Comparison of ENCODE assay signal across 24 cellular contexts in genomic region chr14:98606041-98606640, GRCh38.
"Had no signal": no experiment of that assay in that cellular context is flagged by ENCODE, and none has a peak within 500 bp of the region (broad histone marks: within the 10 kb centered on the region; RNA-seq: fewer than 3 reads in every experiment).

No MANE protein-coding gene starts in this region.

- H3K9me3 Mint-ChIP-seq: immature natural killer cell; mesothelial cell of epicardium; natural killer cell treated with Interleukin-12 subunit alpha and Interleukin-12 subunit beta and Interleukin-15 and Interleukin-18, amount 100 ng/mL, for 72 hours; stimulated activated naive CD8-positive, alpha-beta T cell treated with anti-CD3 and anti-CD28 coated beads, Interleukin-15, amount 100 ng/mL, for 72 hours; type B pancreatic cell had no signal

- H3K4me3 ChIP-seq: left ventricle myocardium inferior, lung, ovary, right atrium auricular region, skin epidermis, tibial nerve, uterus had no signal

- DNase-seq: hypothalamus; immature natural killer cell; kidney; left ventricle myocardium inferior; mesendoderm; naive B cell; occipital lobe; ovary; stimulated activated CD4-positive, alpha-beta T cell treated with anti-CD3 and anti-CD28 coated beads, Interleukin-4, amount 100 ng/mL, for 24 hours; stimulated activated CD8-positive, alpha-beta memory T cell treated with anti-CD3 and anti-CD28 coated beads, Interleukin-4, amount 100 ng/mL, for 48 hours; stimulated activated naive CD4-positive, alpha-beta T cell treated with Interleukin-2 at 50 U/mL for 16 hours; stimulated activated naive CD8-positive, alpha-beta T cell treated with anti-CD3 and anti-CD28 coated beads, Interleukin-15, amount 100 ng/mL, for 72 hours; substantia nigra; uterus had no signal

- H3K36me3 Mint-ChIP-seq: immature natural killer cell; mesothelial cell of epicardium; naive B cell; natural killer cell treated with Interleukin-12 subunit alpha and Interleukin-12 subunit beta and Interleukin-15 and Interleukin-18, amount 100 ng/mL, for 72 hours; stimulated activated memory B cell treated with anti-CD40 and anti-IgM and Interleukin-4, amounts not matched to agents 10 μg/mL and 1 μg/mL and 100 μg/mL, for 72 hours; type B pancreatic cell had no signal

- H3K27ac Mint-ChIP-seq: immature natural killer cell; mesothelial cell of epicardium; naive B cell; natural killer cell treated with Interleukin-12 subunit alpha and Interleukin-12 subunit beta and Interleukin-15 and Interleukin-18, amount 100 ng/mL, for 72 hours; progenitor cell of endocrine pancreas; stimulated activated memory B cell treated with anti-CD40 and anti-IgM and Interleukin-4, amounts not matched to agents 10 μg/mL and 1 μg/mL and 100 μg/mL, for 72 hours; type B pancreatic cell had no signal

- H3K36me3 ChIP-seq: left ventricle myocardium inferior, neutrophil, ovary, right atrium auricular region, tibial nerve, uterus had no signal

- H3K4me3 Mint-ChIP-seq: immature natural killer cell; mesothelial cell of epicardium; naive B cell; natural killer cell treated with Interleukin-12 subunit alpha and Interleukin-12 subunit beta and Interleukin-15 and Interleukin-18, amount 100 ng/mL, for 72 hours; stimulated activated memory B cell treated with anti-CD40 and anti-IgM and Interleukin-4, amounts not matched to agents 10 μg/mL and 1 μg/mL and 100 μg/mL, for 72 hours; stimulated activated naive CD8-positive, alpha-beta T cell treated with anti-CD3 and anti-CD28 coated beads, Interleukin-15, amount 100 ng/mL, for 72 hours; type B pancreatic cell had no signal

- H3K27ac ChIP-seq: left ventricle myocardium inferior, neutrophil, ovary, right atrium auricular region, skin epidermis, tibial nerve, uterus had no signal

- H3K4me1 ChIP-seq: left ventricle myocardium inferior, right atrium auricular region, tibial nerve, uterus had no signal

- H3K4me1 Mint-ChIP-seq: immature natural killer cell; naive B cell; stimulated activated memory B cell treated with anti-CD40 and anti-IgM and Interleukin-4, amounts not matched to agents 10 μg/mL and 1 μg/mL and 100 μg/mL, for 72 hours had no signal

- H3K27me3 ChIP-seq: neutrophil, ovary, right atrium auricular region, tibial nerve, uterus had no signal

- H3K27me3 Mint-ChIP-seq: naive B cell; stimulated activated memory B cell treated with anti-CD40 and anti-IgM and Interleukin-4, amounts not matched to agents 10 μg/mL and 1 μg/mL and 100 μg/mL, for 72 hours; stimulated activated naive CD8-positive, alpha-beta T cell treated with anti-CD3 and anti-CD28 coated beads, Interleukin-15, amount 100 ng/mL, for 72 hours had no signal

- H3K9me3 ChIP-seq: left ventricle myocardium inferior, neutrophil, ovary, right atrium auricular region, tibial nerve, uterus had no signal
